Comparison of ENCODE assay signal across 1 cellular context in the genomic region with DNA sequence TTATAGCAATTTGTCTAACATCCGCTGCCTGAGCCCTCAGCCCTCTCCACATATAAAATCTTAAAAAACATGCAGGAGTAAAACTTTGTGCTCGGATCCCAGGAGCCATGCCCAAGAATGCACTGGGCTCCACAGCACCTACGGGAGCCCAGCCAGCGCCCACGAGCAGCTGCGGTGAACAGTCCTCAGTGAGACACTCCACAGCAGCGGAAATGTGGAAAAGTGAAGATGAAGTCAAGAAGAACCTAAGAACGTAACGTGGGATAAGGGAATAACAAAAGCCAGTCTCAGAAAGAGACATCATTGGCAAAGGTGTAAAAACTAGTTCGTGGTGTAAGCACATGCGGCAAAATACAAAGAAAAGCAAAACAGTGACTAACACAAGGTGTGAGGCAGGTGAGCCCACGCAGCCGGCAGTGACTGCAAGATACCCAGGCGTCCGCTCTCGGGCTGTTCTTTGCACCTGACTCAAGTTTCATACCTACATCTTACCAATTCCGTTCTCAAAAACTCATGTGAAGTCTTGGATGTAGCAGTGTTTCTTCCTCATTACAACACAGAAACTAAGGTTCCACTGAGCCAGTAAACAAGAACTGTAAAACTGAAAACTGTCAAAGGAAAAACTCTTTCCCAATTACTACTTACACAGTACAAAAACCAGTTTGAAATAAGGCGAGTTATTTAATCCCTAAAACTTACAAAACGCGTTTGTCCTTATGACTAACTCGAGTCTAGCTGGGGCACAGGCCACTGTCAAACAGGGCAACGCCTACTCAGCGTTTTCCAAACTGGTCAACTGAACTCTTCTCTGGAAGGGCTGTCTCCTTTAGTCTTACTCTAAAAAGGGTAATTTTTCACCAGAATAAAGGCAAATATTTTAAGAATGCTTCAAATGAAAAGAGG.
TF ChIP-seq lines count a peak whose summit lies in the region.

No MANE protein-coding gene starts in this region.

TF ChIP-seq in HepG2, 621 proteins besides CTCF, POLR2A, EP300 and RAD21 (continued from another document):
- TF ChIP-seq, protein P1, sequence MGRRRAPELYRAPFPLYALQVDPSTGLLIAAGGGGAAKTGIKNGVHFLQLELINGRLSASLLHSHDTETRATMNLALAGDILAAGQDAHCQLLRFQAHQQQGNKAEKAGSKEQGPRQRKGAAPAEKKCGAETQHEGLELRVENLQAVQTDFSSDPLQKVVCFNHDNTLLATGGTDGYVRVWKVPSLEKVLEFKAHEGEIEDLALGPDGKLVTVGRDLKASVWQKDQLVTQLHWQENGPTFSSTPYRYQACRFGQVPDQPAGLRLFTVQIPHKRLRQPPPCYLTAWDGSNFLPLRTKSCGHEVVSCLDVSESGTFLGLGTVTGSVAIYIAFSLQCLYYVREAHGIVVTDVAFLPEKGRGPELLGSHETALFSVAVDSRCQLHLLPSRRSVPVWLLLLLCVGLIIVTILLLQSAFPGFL (CRISPR knock-in tag; IDR thresholded peaks at IDR 0.05): no peak
- TF ChIP-seq ZSCAN25 (CRISPR knock-in tag; IDR thresholded peaks at IDR 0.05): no peak
- TF ChIP-seq RARA (CRISPR knock-in tag; IDR thresholded peaks at IDR 0.05): no peak
- no peak for TF ChIP-seq NFYC (CRISPR knock-in tag; IDR thresholded peaks at IDR 0.05)
- TF ChIP-seq, protein P2, sequence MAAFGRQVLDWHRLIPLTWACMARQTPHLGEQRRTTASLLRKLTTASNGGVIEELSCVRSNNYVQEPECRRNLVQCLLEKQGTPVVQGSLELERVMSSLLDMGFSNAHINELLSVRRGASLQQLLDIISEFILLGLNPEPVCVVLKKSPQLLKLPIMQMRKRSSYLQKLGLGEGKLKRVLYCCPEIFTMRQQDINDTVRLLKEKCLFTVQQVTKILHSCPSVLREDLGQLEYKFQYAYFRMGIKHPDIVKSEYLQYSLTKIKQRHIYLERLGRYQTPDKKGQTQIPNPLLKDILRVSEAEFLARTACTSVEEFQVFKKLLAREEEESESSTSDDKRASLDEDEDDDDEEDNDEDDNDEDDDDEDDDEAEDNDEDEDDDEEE (CRISPR knock-in tag; IDR thresholded peaks at IDR 0.05): no peak
- TF ChIP-seq SIX4 (CRISPR knock-in tag; IDR thresholded peaks at IDR 0.05): no peak
- TF ChIP-seq RCOR2 (CRISPR knock-in tag; IDR thresholded peaks at IDR 0.05): no peak
- TF ChIP-seq ARID2 (CRISPR knock-in tag; IDR thresholded peaks at IDR 0.05; ENCODE audit: borderline replicate concordance): no peak
